8 cellular contexts compared by ENCODE assay signal in genomic region chr3:150183619-150184425, GRCh38.
DNase-seq lines count a peak whose midpoint lies in the region; ATAC-seq and TF ChIP-seq lines count a peak whose summit lies in the region.

No MANE protein-coding gene starts in this region.

- DNase-seq in GM12864 (ENCODE audit: low read depth) (peak; percentile 18), NCI-H1417 treated with DMSO at 0.1 percent for 48 hours (lab: John Stamatoyannopoulos, UW) (peak; percentile 58), T-cell (peak in 31 of 34 experiments; percentile 1 to 36 (median 21)), iPS DF 4.7 (ENCODE audit: extremely low read depth, low spot score) (peak; percentile 41), retinal pigment epithelial cell (ENCODE audit: low read depth) (no peak), GF-D8 (lab: John Stamatoyannopoulos, UW) (no peak)

- H3K36me3 Mint-ChIP-seq in T-cell (no peaks in the 10 kb centered on the region), brain (peaks cover 14% of the 10 kb centered on the region)

- POLR2A ChIA-PET in T-cell (lab: Charles Lee) = interaction anchor here (0.5 to 0.6 kb wide), 2 partner anchors 214 to 1830 kb away, joined by 3 to 4 read pairs; no protein-coding TSS in a partner anchor

- H3K4me3 Mint-ChIP-seq in T-cell = no peak overlapping the region
- H3K4me3 Mint-ChIP-seq in brain = no peak overlapping the region

- TF ChIP-seq CTCF in GM12864 (IDR thresholded peaks at IDR 0.05; ENCODE audit: low read depth, low read length, missing control alignments) (peak; percentile 73), brain (conservative IDR thresholded peaks at IDR 0.05) (peak; percentile 83 to 86), retinal pigment epithelial cell (conservative IDR thresholded peaks at IDR 0.05; ENCODE audit: low read depth, low read length) (peak; percentile 73)

- H3K27ac Mint-ChIP-seq in T-cell (no peak overlapping the region), brain (no peak overlapping the region)

- peaks cover 12 to 21% of the 10 kb centered on the region in 2 donors for H3K27me3 Mint-ChIP-seq in T-cell
- no peaks in the 10 kb centered on the region for H3K27me3 Mint-ChIP-seq in brain

- H3K4me1 Mint-ChIP-seq in T-cell = no peaks in the 10 kb centered on the region
- peaks cover 17% of the 10 kb centered on the region for H3K4me1 Mint-ChIP-seq in brain

- ATAC-seq in HG02642 (IDR thresholded peaks at IDR 0.05; ENCODE audit: poor library complexity, unreplicated experiment) = peak; percentile 91
- peak; percentile 78 to 83 (median 81) for ATAC-seq in T-cell (replicated peaks in 1 of 4)

- 0 out of 2 replicates have a peak overlapping the region, but pooled peaks have one; percentile 9 for H3K4me3 ChIP-seq in GM12864 (ENCODE audit: low read depth, low read length)
- peak overlapping the region; percentile 60 for H3K4me3 ChIP-seq in retinal pigment epithelial cell (ENCODE audit: low read length)

- CTCF ChIA-PET in T-cell (lab: Charles Lee) = interaction anchor here (0.8 to 1.5 kb wide), 12 partner anchors 36 to 304 kb away, joined by 3 to 36 read pairs (median 6); partner anchors contain the start of gene PFN2 (in 1 of the 2)

- peaks cover 0 to under 1% (median 0%) of the 10 kb centered on the region in 3 donors for H3K9me3 Mint-ChIP-seq in T-cell
- H3K9me3 Mint-ChIP-seq in brain = peaks cover 17 to 32% (median 21%) of the 10 kb centered on the region in 5 experiments

Comparison
In these comparisons a context has a peak if more than half of its experiments do, and no peak if none do; other contexts are left out.
1. DNase-seq: peak in GM12864 (single experiment), NCI-H1417 treated with DMSO at 0.1 percent for 48 hours (single experiment), T-cell (31 of 34) and iPS DF 4.7 (single experiment); none in retinal pigment epithelial cell (single experiment) and GF-D8 (single experiment).
2. Peak in every context shown above with its lines, with median percentiles within 50 percentile points of each other: CTCF ChIP-seq.